18 cellular contexts compared by ENCODE assay signal in the genomic region with DNA sequence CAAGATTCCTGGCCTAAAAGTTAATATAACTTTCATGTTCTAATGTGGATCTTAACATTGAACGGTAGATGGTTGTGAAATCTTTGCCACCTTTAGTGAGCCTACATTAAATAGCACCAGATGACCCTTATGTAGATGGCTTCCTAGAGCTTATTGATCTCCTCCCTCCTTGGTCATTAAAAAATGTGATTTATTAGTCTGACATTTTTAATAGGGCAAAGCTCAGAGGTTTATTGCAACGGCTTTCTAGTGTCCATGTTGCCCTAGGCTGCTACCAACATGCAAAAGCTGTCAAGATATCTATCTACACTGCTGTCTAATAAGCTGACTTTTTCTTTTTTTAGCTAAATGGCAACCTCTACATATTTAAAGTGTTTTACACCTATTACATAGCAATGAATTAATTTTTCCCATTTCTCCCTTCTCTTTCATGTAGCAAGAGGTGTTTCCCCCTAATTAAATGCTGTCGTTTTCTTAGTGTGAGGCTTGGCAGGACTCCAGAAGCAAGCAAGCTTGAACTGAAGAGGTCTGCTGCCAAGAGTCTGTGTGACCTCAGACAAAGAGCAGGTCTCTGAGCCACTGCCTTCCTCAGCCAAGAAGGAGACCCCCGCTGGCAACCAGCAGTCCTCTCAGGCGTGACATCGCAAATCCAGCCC.
DNase-seq lines count a peak whose midpoint lies in the region; ATAC-seq, FAIRE-seq and TF ChIP-seq lines count a peak whose summit lies in the region.
"Had no signal": no experiment of that assay in that cellular context is flagged by ENCODE, and none has a peak within 500 bp of the region (broad histone marks: within the 10 kb centered on the region; RNA-seq: fewer than 3 reads in every experiment).

No MANE protein-coding gene starts in this region.

- TF ChIP-seq EP300 in Ishikawa (IDR thresholded peaks at IDR 0.05; ENCODE audit: borderline replicate concordance), result no peak

- no peaks in the 10 kb centered on the region for H3K27me3 ChIP-seq in testis
- H3K27me3 ChIP-seq: sigmoid colon, suprapubic skin had no signal

- TF ChIP-seq CTCF in brain (conservative IDR thresholded peaks at IDR 0.05), result no peak
- TF ChIP-seq CTCF in testis (IDR thresholded peaks at IDR 0.05), result no peak

- H3K9me3 Mint-ChIP-seq in brain, result peaks cover 0 to 3% (median 0%) of the 10 kb centered on the region in 5 experiments
- H3K9me3 Mint-ChIP-seq: dendritic cell treated with granulocyte-macrophage colony-stimulating factor and Interleukin-4, amounts not matched to agents 40 ng/mL and 50 ng/mL, for 4 days had no signal

- intact Hi-C loops in testis (cut with DNase I; ENCODE audit: low total_unique reads), result no loop called here

- H3K4me3 Mint-ChIP-seq in brain, result peak overlapping the region in 1 of 5 experiments; percentile 64
- H3K4me3 Mint-ChIP-seq: dendritic cell treated with granulocyte-macrophage colony-stimulating factor and Interleukin-4, amounts not matched to agents 40 ng/mL and 50 ng/mL, for 4 days; IgD-negative memory B cell had no signal

- peak overlapping the region; percentile 37 to 83 (median 76) for H3K27ac Mint-ChIP-seq in brain
- H3K27ac Mint-ChIP-seq: dendritic cell treated with granulocyte-macrophage colony-stimulating factor and Interleukin-4, amounts not matched to agents 40 ng/mL and 50 ng/mL, for 4 days; IgD-negative memory B cell had no signal

- no peak for ATAC-seq in HG03354 (IDR thresholded peaks at IDR 0.05; ENCODE audit: poor library complexity, severe bottlenecking, unreplicated experiment)

- no peaks in the 10 kb centered on the region for H3K4me1 ChIP-seq in testis

- no peaks in the 10 kb centered on the region for H3K9me3 ChIP-seq in testis
- H3K9me3 ChIP-seq: sigmoid colon, suprapubic skin had no signal

- no peak for TF ChIP-seq POLR2A in GM12892 (IDR thresholded peaks at IDR 0.05; ENCODE audit: low read depth, low read length)
- TF ChIP-seq POLR2A in testis (IDR thresholded peaks at IDR 0.05), result no peak

- no peaks in the 10 kb centered on the region for H3K36me3 Mint-ChIP-seq in brain
- H3K36me3 Mint-ChIP-seq: IgD-negative memory B cell had no signal

- DNase-seq in COR-L47 (lab: John Stamatoyannopoulos, UW), result peak; percentile 12
- DNase-seq in medulla oblongata (ENCODE audit: extremely low spot score), result peak; percentile 10
- no peak for DNase-seq in 8988T
- DNase-seq in GM12892 (ENCODE audit: insufficient read length), result no peak
- DNase-seq in testis, result no peak
- DNase-seq: activated CD4-positive, CD25-positive, alpha-beta regulatory T cell treated with anti-CD3 and anti-CD28 coated beads, Interleukin-2, amount 50 U/mL, for 72 hours; activated effector memory CD4-positive, alpha-beta T cell treated with anti-CD3 and anti-CD28 coated beads, Interleukin-2, amount 50 U/mL, for 16 hours; Right ventricle myocardium superior; sigmoid colon; stimulated activated CD4-positive, alpha-beta T cell treated with anti-CD3 and anti-CD28 coated beads, Interleukin-4, amount 100 ng/mL, for 1 hour had no signal

- no peak overlapping the region for H3K4me3 ChIP-seq in testis
- H3K4me3 ChIP-seq: sigmoid colon, suprapubic skin had no signal

- 70 to 71% methylated on average over 6 of the region's 6 CpGs for WGBS in testis, 2 donors

- H3K27ac ChIP-seq in testis, result no peak overlapping the region
- H3K27ac ChIP-seq: sigmoid colon, suprapubic skin had no signal

- H3K36me3 ChIP-seq in testis (ENCODE audit: low read depth, missing control alignments), result no peaks in the 10 kb centered on the region
- H3K36me3 ChIP-seq: sigmoid colon, suprapubic skin had no signal

- no peak for TF ChIP-seq RAD21 in Ishikawa (IDR thresholded peaks at IDR 0.05; ENCODE audit: low read depth)

- FAIRE-seq in GM12892 (lab: Jason Lieb, UNC), result no peak
- FAIRE-seq: GM19239, keratinocyte had no signal

- H3K4me1 Mint-ChIP-seq in brain, result peaks cover 28% of the 10 kb centered on the region
- H3K4me1 Mint-ChIP-seq: IgD-negative memory B cell had no signal

- peaks cover 4% of the 10 kb centered on the region for H3K27me3 Mint-ChIP-seq in brain
- H3K27me3 Mint-ChIP-seq: dendritic cell treated with granulocyte-macrophage colony-stimulating factor and Interleukin-4, amounts not matched to agents 40 ng/mL and 50 ng/mL, for 4 days; IgD-negative memory B cell had no signal

TF ChIP-seq in Ishikawa, 13 proteins besides CTCF, POLR2A, EP300 and RAD21:
- TF ChIP-seq YY1 (IDR thresholded peaks at IDR 0.05; ENCODE audit: low read depth) (no peak), NFIC (IDR thresholded peaks at IDR 0.05) (peak; percentile 37; the same call in 1 of the 2 replicates)

Comparison
In these comparisons a context has a peak if more than half of its experiments do, and no peak if none do; other contexts are left out.
1. DNase-seq: peak in COR-L47 (single experiment) and medulla oblongata (single experiment); none in 8988T (single experiment), GM12892 (single experiment) and testis (single experiment).